In genomic region chr4:182276214-182277109, GRCh38 we compare ENCODE assay signal across 15 cellular contexts. TPM values are rescaled to one million over a fixed set of nuclear protein-coding genes. Genes with fewer than 3 reads are reported as not detected.
"Had no signal": no experiment of that assay in that cellular context is flagged by ENCODE, and none has a peak within 500 bp of the region (broad histone marks: within the 10 kb centered on the region; RNA-seq: fewer than 3 reads in every experiment).

No MANE protein-coding gene starts in this region.

- H3K36me3 Mint-ChIP-seq: activated naive CD4-positive, alpha-beta T cell treated with anti-CD3 and anti-CD28 coated beads, Interleukin-2, amount 50 U/mL, for 72 hours; natural killer cell had no signal

- H3K4me3 ChIP-seq: breast epithelium, esophagus squamous epithelium, prostate gland, suprapubic skin, upper lobe of left lung had no signal

- H3K4me3 Mint-ChIP-seq: natural killer cell, T-helper 17 cell had no signal

- H3K4me1 Mint-ChIP-seq: natural killer cell, T-helper 17 cell had no signal

- DNase-seq: activated T-cell treated with anti-CD3 and anti-CD28 coated beads, Interleukin-2, amount 50 U/mL, for 1 hour; amygdala; esophagus squamous epithelium; foreskin fibroblast; left colon; natural killer cell; occipital lobe; stimulated activated CD4-positive, alpha-beta T cell treated with anti-CD3 and anti-CD28 coated beads, Interleukin-2, amount 100 ng/mL, for 24 hours; stimulated activated naive CD4-positive, alpha-beta T cell treated with Interleukin-2 at 50 U/mL for 16 hours; T-helper 17 cell; upper lobe of left lung had no signal

- H3K27ac Mint-ChIP-seq: activated naive CD4-positive, alpha-beta T cell treated with anti-CD3 and anti-CD28 coated beads, Interleukin-2, amount 50 U/mL, for 72 hours; natural killer cell; T-helper 17 cell had no signal

- H3K27me3 Mint-ChIP-seq: T-helper 17 cell had no signal

RNA-seq across cellular contexts. Expression of gene TENM3, which starts 33.3 kb away (rescaled TPM):
- total RNA-seq: activated naive CD4-positive, alpha-beta T cell treated with anti-CD3 and anti-CD28 coated beads, Interleukin-2, amount 50 U/mL, for 72 hours; natural killer cell; T-helper 17 cell had no signal
